ENCODE assay signal across 15 cellular contexts in the genomic region with DNA sequence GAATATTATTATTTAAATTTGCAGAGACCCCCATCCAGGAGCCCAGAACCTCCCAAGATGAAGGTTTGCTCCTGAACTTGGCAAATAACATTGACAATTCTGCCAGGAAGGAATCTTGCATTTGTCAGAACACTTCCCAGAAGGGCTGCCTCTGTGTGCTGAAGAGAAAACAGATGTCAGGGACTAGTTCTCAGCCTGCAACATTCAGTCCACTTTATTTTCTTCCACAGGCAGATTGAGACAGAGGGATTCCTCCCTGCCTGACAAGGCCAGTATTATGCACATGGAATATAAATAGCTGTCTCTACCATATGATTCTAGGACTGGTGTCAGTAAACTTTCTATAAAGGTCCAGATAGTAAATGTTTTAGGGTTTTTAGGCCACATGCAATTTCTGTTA.
"Had no signal": no experiment of that assay in that cellular context is flagged by ENCODE, and none has a peak within 500 bp of the region (broad histone marks: within the 10 kb centered on the region; RNA-seq: fewer than 3 reads in every experiment).

No MANE protein-coding gene starts in this region.

- H3K4me2 ChIP-seq: neural progenitor cell had no signal

- H2AFZ ChIP-seq: neural progenitor cell had no signal

- H3K27ac ChIP-seq: body of pancreas, colonic mucosa, neural progenitor cell, thyroid gland had no signal

- H3K4me3 ChIP-seq: body of pancreas, colonic mucosa, neural progenitor cell, thyroid gland had no signal

- H3K9me3 ChIP-seq: body of pancreas, colonic mucosa, thyroid gland had no signal

- ATAC-seq: activated CD4-positive, alpha-beta T cell treated with anti-CD3 and anti-CD28 coated beads for 36 hours; body of pancreas; left ventricle myocardium superior; naive thymus-derived CD4-positive, alpha-beta T cell; WTC11 had no signal

- H3K36me3 ChIP-seq: colonic mucosa, neural progenitor cell, thyroid gland had no signal

- H3K9ac ChIP-seq: neural progenitor cell had no signal

- H3K4me1 ChIP-seq: body of pancreas, colonic mucosa, neural progenitor cell, thyroid gland had no signal

- DNase-seq: activated CD4-positive, alpha-beta T cell treated with anti-CD3 and anti-CD28 coated beads for 36 hours; activated CD4-positive, alpha-beta T cell treated with anti-CD3 and anti-CD28 coated beads, Interleukin-2, amount 50 U/mL, for 48 hours; activated gamma-delta T cell treated with Interleukin-2 at 50 U/mL for 16 hours; activated T-cell treated with anti-CD3 and anti-CD28 coated beads for 4 hours; amygdala; body of pancreas; central memory CD4-positive, alpha-beta T cell; colonic mucosa; left ventricle myocardium superior; naive thymus-derived CD4-positive, alpha-beta T cell; stimulated activated CD4-positive, alpha-beta T cell treated with anti-CD3 and anti-CD28 coated beads, Interleukin-2, amount 100 ng/mL, for 24 hours; stimulated activated naive CD4-positive, alpha-beta T cell treated with Interleukin-2 at 50 U/mL for 16 hours; thyroid gland had no signal

- H3K27me3 ChIP-seq: body of pancreas, colonic mucosa, neural progenitor cell, thyroid gland had no signal
